In the genomic region with DNA sequence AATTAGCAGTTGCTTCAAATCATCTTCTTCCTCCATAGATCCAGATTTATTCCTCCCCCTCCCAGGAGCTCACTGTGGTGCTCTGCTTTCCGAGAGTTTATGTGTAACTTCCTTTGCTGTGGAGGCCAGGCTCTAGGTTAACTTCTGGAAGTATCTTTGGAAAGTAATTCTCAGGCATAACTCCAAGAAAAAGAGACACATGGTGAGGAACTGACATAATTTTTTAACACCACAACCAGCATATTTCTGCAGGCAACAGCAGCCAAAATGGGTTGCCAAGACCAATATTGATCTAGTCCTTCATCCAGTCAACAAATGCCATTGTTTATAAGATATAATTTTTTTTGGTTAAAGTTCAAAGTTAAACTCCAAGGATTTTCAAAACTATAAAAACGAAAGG, we compare ENCODE assay signal across 12 cellular contexts.
A peak's percentile ranks its signal among the peaks of the same experiment; 100 is the strongest.
DNase-seq lines count a peak whose midpoint lies in the region; ATAC-seq and TF ChIP-seq lines count a peak whose summit lies in the region.
"Had no signal": no experiment of that assay in that cellular context is flagged by ENCODE, and none has a peak within 500 bp of the region (broad histone marks: within the 10 kb centered on the region; RNA-seq: fewer than 3 reads in every experiment).

No MANE protein-coding gene starts in this region.

- H3K4me1 Mint-ChIP-seq in activated CD8-positive, alpha-beta T cell treated with anti-CD3 and anti-CD28 coated beads for 36 hours (ENCODE audit: low read depth) = peaks cover 19% of the 10 kb centered on the region

- peaks cover 9% of the 10 kb centered on the region for H3K9me3 Mint-ChIP-seq in activated CD8-positive, alpha-beta T cell treated with anti-CD3 and anti-CD28 coated beads for 36 hours

- ATAC-seq in HG02885 (IDR thresholded peaks at IDR 0.05; ENCODE audit: poor library complexity, unreplicated experiment) = no peak
- ATAC-seq in activated CD8-positive, alpha-beta T cell treated with anti-CD3 and anti-CD28 coated beads for 36 hours = no peak
- ATAC-seq: activated T-helper 17 cell treated with anti-CD3 and anti-CD28 coated beads, Interleukin-2, amount 50 U/mL, for 72 hours had no signal

- CTCF ChIA-PET in activated CD8-positive, alpha-beta T cell treated with anti-CD3 and anti-CD28 coated beads for 36 hours (lab: Charles Lee) = interaction anchor here (1.9 kb wide), 1 partner anchor 124 kb away, joined by 4 read pairs; no protein-coding TSS in a partner anchor

- POLR2A ChIA-PET in activated CD8-positive, alpha-beta T cell treated with anti-CD3 and anti-CD28 coated beads for 36 hours (lab: Charles Lee) = interaction anchor here (0.7 kb wide), 1 partner anchor 72 kb away, joined by 3 read pairs; no protein-coding TSS in a partner anchor

- H3K27me3 Mint-ChIP-seq in activated CD8-positive, alpha-beta T cell treated with anti-CD3 and anti-CD28 coated beads for 36 hours = peaks cover 15% of the 10 kb centered on the region

- H3K4me3 ChIP-seq in cardiac fibroblast (replicated peaks in 1 of 2; ENCODE audit: low read depth in 2 of 2, low read length in 2 of 2) = no peak overlapping the region
- H3K4me3 ChIP-seq: lung had no signal

- DNase-seq in LHCN-M2 (ENCODE audit: low read depth) = peak; percentile 78
- peak; percentile 89 to 91 for DNase-seq in cardiac fibroblast (ENCODE audit: low read depth in 2 of 2)
- DNase-seq in inferior parietal cortex (ENCODE audit: extremely low spot score) = peak; percentile 22
- peak; percentile 38 for DNase-seq in superior temporal gyrus (ENCODE audit: extremely low spot score)
- DNase-seq in DMS153 treated with DMSO at 0.1 percent for 48 hours (lab: John Stamatoyannopoulos, UW; ENCODE audit: unreplicated experiment) = no peak
- DNase-seq in activated CD4-positive, CD25-positive, alpha-beta regulatory T cell treated with anti-CD3 and anti-CD28 coated beads, Interleukin-2, amount 50 U/mL, for 72 hours = no peak
- no peak for DNase-seq in activated CD8-positive, alpha-beta T cell treated with anti-CD3 and anti-CD28 coated beads for 36 hours
- DNase-seq: NCI-H1048, small intestine had no signal

- intact Hi-C loops in activated CD8-positive, alpha-beta T cell treated with anti-CD3 and anti-CD28 coated beads for 36 hours (cut with micrococcal nuclease) = no loop called here

- H3K36me3 Mint-ChIP-seq in activated CD8-positive, alpha-beta T cell treated with anti-CD3 and anti-CD28 coated beads for 36 hours (ENCODE audit: low read depth) = peaks cover 1% of the 10 kb centered on the region

- no peak overlapping the region for H3K27ac Mint-ChIP-seq in activated CD8-positive, alpha-beta T cell treated with anti-CD3 and anti-CD28 coated beads for 36 hours
- H3K27ac Mint-ChIP-seq: activated T-helper 17 cell treated with anti-CD3 and anti-CD28 coated beads, Interleukin-2, amount 50 U/mL, for 72 hours had no signal

- TF ChIP-seq CTCF in cardiac fibroblast (IDR thresholded peaks at IDR 0.05; ENCODE audit: low read depth, low read length) = no peak
- no peak for TF ChIP-seq CTCF in activated CD8-positive, alpha-beta T cell treated with anti-CD3 and anti-CD28 coated beads for 36 hours (IDR thresholded peaks at IDR 0.05)

- H3K4me3 Mint-ChIP-seq in activated CD8-positive, alpha-beta T cell treated with anti-CD3 and anti-CD28 coated beads for 36 hours = no peak overlapping the region
- H3K4me3 Mint-ChIP-seq: activated T-helper 17 cell treated with anti-CD3 and anti-CD28 coated beads, Interleukin-2, amount 50 U/mL, for 72 hours had no signal

Comparison
In these comparisons a context has a peak if more than half of its experiments do, and no peak if none do; other contexts are left out.
1. DNase-seq: peak in LHCN-M2 (single experiment), cardiac fibroblast (2 of 2), inferior parietal cortex (single experiment) and superior temporal gyrus (single experiment); none in DMS153 treated with DMSO at 0.1 percent for 48 hours (single experiment), activated CD4-positive, CD25-positive, alpha-beta regulatory T cell treated with anti-CD3 and anti-CD28 coated beads, Interleukin-2, amount 50 U/mL, for 72 hours (single experiment) and activated CD8-positive, alpha-beta T cell treated with anti-CD3 and anti-CD28 coated beads for 36 hours (single experiment).